22 cellular contexts compared by ENCODE assay signal in the genomic region with DNA sequence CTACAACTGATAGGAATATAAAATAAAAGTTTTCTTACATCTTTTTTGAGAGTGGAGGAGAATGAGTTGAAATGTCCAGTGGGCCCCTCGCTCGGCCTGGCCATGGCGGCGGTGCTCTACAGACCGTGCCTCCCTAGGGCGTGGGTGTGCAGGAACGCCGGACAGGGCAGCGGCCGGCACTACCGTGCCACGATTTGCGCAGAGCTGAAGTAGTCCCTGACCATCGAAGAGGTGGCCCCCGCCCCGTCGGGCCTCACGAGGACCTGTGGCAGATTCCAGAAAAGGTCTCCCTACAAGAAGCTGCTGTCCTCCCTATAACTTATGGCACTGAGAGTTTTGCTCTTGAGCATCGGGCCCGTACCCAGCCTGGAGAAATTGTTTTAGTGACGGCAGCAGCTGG.
"Had no signal": no experiment of that assay in that cellular context is flagged by ENCODE, and none has a peak within 500 bp of the region (broad histone marks: within the 10 kb centered on the region; RNA-seq: fewer than 3 reads in every experiment).

No MANE protein-coding gene starts in this region.

- ATAC-seq: foreskin keratinocyte, gastroesophageal sphincter, heart left ventricle, left cardiac atrium, left lung, left ventricle myocardium superior, lower lobe of right lung, mucosa of descending colon had no signal

- H3K4me1 ChIP-seq: esophagus muscularis mucosa, foreskin keratinocyte, gastroesophageal sphincter, heart left ventricle, left lung, lower lobe of right lung had no signal

- H3K36me3 Mint-ChIP-seq: immature natural killer cell, memory B cell, mesothelial cell of epicardium had no signal

- H3K4me1 Mint-ChIP-seq: immature natural killer cell, memory B cell, mesothelial cell of epicardium had no signal

- H3K27ac ChIP-seq: coronary artery, dorsolateral prefrontal cortex, esophagus muscularis mucosa, foreskin keratinocyte, gastroesophageal sphincter, heart left ventricle, hepatocyte, left lung, lower lobe of right lung had no signal

- H3K36me3 ChIP-seq: esophagus muscularis mucosa, gastroesophageal sphincter, heart left ventricle, left lung, lower lobe of right lung had no signal

- H3K4me3 Mint-ChIP-seq: immature natural killer cell, memory B cell, mesothelial cell of epicardium had no signal

- H3K27ac Mint-ChIP-seq: immature natural killer cell, memory B cell, mesothelial cell of epicardium had no signal

- H3K27me3 ChIP-seq: dorsolateral prefrontal cortex, esophagus muscularis mucosa, gastroesophageal sphincter, heart left ventricle, left lung had no signal

- H3K9me3 ChIP-seq: esophagus muscularis mucosa, gastroesophageal sphincter, lower lobe of right lung, mucosa of descending colon had no signal

- H3K4me3 ChIP-seq: coronary artery, dorsolateral prefrontal cortex, esophagus muscularis mucosa, gastroesophageal sphincter, heart left ventricle, hepatocyte, left lung, lower lobe of right lung, mucosa of descending colon had no signal

- H3K9me3 Mint-ChIP-seq: memory B cell, mesothelial cell of epicardium had no signal

- DNase-seq: cerebellar nuclear complex; dermis blood vessel endothelial cell; dorsolateral prefrontal cortex; effector CD4-positive, alpha-beta T cell; effector memory CD4-positive, alpha-beta T cell; foreskin keratinocyte; heart left ventricle; hypothalamus; islet precursor cell; left cardiac atrium; left ventricle myocardium superior; lower lobe of right lung; mesendoderm had no signal
